Comparison of ENCODE assay signal across 21 cellular contexts in the genomic region with DNA sequence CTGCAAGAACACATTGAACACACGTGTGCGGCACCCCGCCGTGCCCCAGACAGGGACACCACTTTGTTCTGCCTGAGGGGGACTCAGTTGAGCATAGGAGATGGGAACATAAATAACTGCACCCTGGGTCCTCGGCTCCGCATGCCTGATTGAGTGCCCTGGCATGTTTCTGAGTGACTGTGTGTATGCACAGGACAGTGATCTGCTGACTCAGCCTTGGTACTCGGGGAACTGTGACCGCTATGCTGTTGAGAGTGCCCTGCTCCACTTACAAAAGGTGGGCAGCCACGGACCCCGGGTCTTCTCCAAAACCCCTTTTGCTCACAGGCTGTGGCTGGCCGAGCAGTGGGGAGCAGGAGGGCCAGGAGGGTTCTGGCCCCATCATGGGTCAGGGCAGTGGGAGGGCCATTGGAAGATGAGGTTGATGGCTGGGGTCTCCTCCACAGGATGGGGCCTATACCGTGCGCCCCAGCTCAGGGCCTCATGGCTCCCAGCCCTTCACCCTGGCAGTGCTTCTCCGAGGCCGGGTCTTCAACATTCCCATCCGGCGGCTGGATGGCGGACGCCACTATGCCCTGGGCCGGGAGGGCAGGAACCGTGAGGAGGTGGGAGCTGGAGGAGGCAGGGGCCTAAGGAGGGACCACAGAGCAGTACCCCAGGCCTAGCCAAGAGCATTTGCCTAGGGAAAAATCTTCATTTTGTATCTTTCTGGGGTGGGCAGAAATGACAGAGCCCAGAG. TPM values are rescaled to one million over a fixed set of nuclear protein-coding genes. Genes with fewer than 3 reads are reported as not detected.
DNase-seq lines count a peak whose midpoint lies in the region; ATAC-seq and TF ChIP-seq lines count a peak whose summit lies in the region.
"Had no signal": no experiment of that assay in that cellular context is flagged by ENCODE, and none has a peak within 500 bp of the region (broad histone marks: within the 10 kb centered on the region; RNA-seq: fewer than 3 reads in every experiment).

No MANE protein-coding gene starts in this region.

- peaks cover 38 to 57% (median 48%) of the 10 kb centered on the region in 4 donors for H3K4me1 ChIP-seq in upper lobe of left lung
- H3K4me1 ChIP-seq: foreskin keratinocyte had no signal

- ATAC-seq in esophagus mucosa (peak; percentile 26), upper lobe of left lung (ENCODE audit: low FRiP score in 2 of 2) (no peak)
- ATAC-seq: foreskin keratinocyte; left colon; stimulated activated naive CD8-positive, alpha-beta T cell treated with anti-CD3 and anti-CD28 coated beads, Interleukin-15, amount 100 ng/mL, for 72 hours; T-cell had no signal

- peak overlapping the region in 3 of 4 donors; percentile 98 for H3K27ac ChIP-seq in upper lobe of left lung
- H3K27ac ChIP-seq: 22Rv1, foreskin keratinocyte had no signal

- no peaks in the 10 kb centered on the region for H3K36me3 ChIP-seq in upper lobe of left lung

- H3K36me3 Mint-ChIP-seq in nephron (ENCODE audit: low read depth): no peaks in the 10 kb centered on the region
- H3K36me3 Mint-ChIP-seq: activated naive CD4-positive, alpha-beta T cell treated with anti-CD3 and anti-CD28 coated beads, Interleukin-2, amount 10 ng/mL, durations not matched to agents 7 days and 5 days; T-cell had no signal

- DNase-seq in NCI-H1417 (lab: John Stamatoyannopoulos, UW) (peak in 2 of 3 experiments; percentile 1 to 49), NCI-H1417 treated with DMSO at 0.1 percent for 48 hours (lab: John Stamatoyannopoulos, UW) (no peak), upper lobe of left lung (peak in 1 of 2 donors; percentile 62), RPMI8226 (no peak), dermis blood vessel endothelial cell (no peak), NCI-H1436 treated with DMSO at 0.1 percent for 48 hours (lab: John Stamatoyannopoulos, UW) (no peak)
- DNase-seq: activated CD4-positive, alpha-beta T cell treated with anti-CD3 and anti-CD28 coated beads, Interleukin-2, amount 50 U/mL, for 48 hours; activated naive CD4-positive, alpha-beta T cell treated with anti-CD3 and anti-CD28 coated beads, Interleukin-2, amount 10 ng/mL, durations not matched to agents 7 days and 5 days; cortex of kidney; foreskin keratinocyte; GOT3; left colon; NCI-H1105 treated with DMSO at 0.1 percent for 48 hours; NCI-H748 treated with DMSO at 0.1 percent for 48 hours; occipital lobe; stimulated activated CD4-positive, alpha-beta T cell treated with anti-CD3 and anti-CD28 coated beads, Interleukin-2, amount 100 ng/mL, for 48 hours; stimulated activated naive CD8-positive, alpha-beta T cell treated with anti-CD3 and anti-CD28 coated beads, Interleukin-15, amount 100 ng/mL, for 72 hours; T-cell had no signal

- peaks cover 51% of the 10 kb centered on the region for H3K4me1 Mint-ChIP-seq in nephron

- TF ChIP-seq CTCF in nephron (IDR thresholded peaks at IDR 0.05; ENCODE audit: unreplicated experiment in 3 of 3) (no peak), upper lobe of left lung (IDR thresholded peaks at IDR 0.05) (peak in 1 of 6 experiments; percentile 5)

- no peaks in the 10 kb centered on the region for H3K9me3 Mint-ChIP-seq in nephron
- H3K9me3 Mint-ChIP-seq: activated naive CD4-positive, alpha-beta T cell treated with anti-CD3 and anti-CD28 coated beads, Interleukin-2, amount 10 ng/mL, durations not matched to agents 7 days and 5 days; stimulated activated naive CD8-positive, alpha-beta T cell treated with anti-CD3 and anti-CD28 coated beads, Interleukin-15, amount 100 ng/mL, for 72 hours; T-cell had no signal

- WGBS in upper lobe of left lung, 2 donors: 82 to 85% methylated on average over 18 to 21 of the region's 21 CpGs

- TF ChIP-seq POLR2A in upper lobe of left lung (IDR thresholded peaks at IDR 0.05): no peak

- H3K9me3 ChIP-seq in upper lobe of left lung: no peaks in the 10 kb centered on the region

- peak overlapping the region in 1 of 3 experiments; percentile 54 for H3K4me3 Mint-ChIP-seq in nephron
- H3K4me3 Mint-ChIP-seq: activated naive CD4-positive, alpha-beta T cell treated with anti-CD3 and anti-CD28 coated beads, Interleukin-2, amount 10 ng/mL, durations not matched to agents 7 days and 5 days had no signal

- no peak overlapping the region for H3K4me3 ChIP-seq in upper lobe of left lung

- H3K27me3 Mint-ChIP-seq in nephron (ENCODE audit: low read depth): peaks cover 7% of the 10 kb centered on the region
- H3K27me3 Mint-ChIP-seq: stimulated activated naive CD8-positive, alpha-beta T cell treated with anti-CD3 and anti-CD28 coated beads, Interleukin-15, amount 100 ng/mL, for 72 hours; T-cell had no signal

- no peak for TF ChIP-seq EP300 in upper lobe of left lung (IDR thresholded peaks at IDR 0.05)

- H3K27ac Mint-ChIP-seq in nephron: peak overlapping the region; percentile 88 to 96 (median 91)
- H3K27ac Mint-ChIP-seq: stimulated activated naive CD8-positive, alpha-beta T cell treated with anti-CD3 and anti-CD28 coated beads, Interleukin-15, amount 100 ng/mL, for 72 hours had no signal

- no peaks in the 10 kb centered on the region for H3K27me3 ChIP-seq in upper lobe of left lung
- H3K27me3 ChIP-seq: foreskin keratinocyte had no signal

RNA-seq across cellular contexts. Expression of a gene that starts 16.9 kb away (rescaled TPM):
- total RNA-seq in esophagus mucosa (0.12 TPM), upper lobe of left lung (under 1 TPM in 1 of 6 donors, not detected in 5; 0.51 TPM), dermis blood vessel endothelial cell (not detected in 2 replicates)

RNA-seq across cellular contexts. Expression of a gene that starts 25.2 kb away (rescaled TPM):
- 295 TPM for total RNA-seq in esophagus mucosa
- total RNA-seq in upper lobe of left lung: 100 to 1,000 TPM; 169 to 611 (median 375) TPM
- 46.1 and 56.3 TPM in 2 replicates for total RNA-seq in dermis blood vessel endothelial cell

Comparison
In these comparisons a context has a peak if more than half of its experiments do, and no peak if none do; other contexts are left out.
1. DNase-seq: peak in NCI-H1417 (2 of 3); none in NCI-H1417 treated with DMSO at 0.1 percent for 48 hours (single experiment), RPMI8226 (single experiment), dermis blood vessel endothelial cell (single experiment) and NCI-H1436 treated with DMSO at 0.1 percent for 48 hours (single experiment).